Comparison of ENCODE assay signal across 6 cellular contexts in genomic region chr9:36175209-36175608, GRCh38. TPM values are rescaled to one million over a fixed set of nuclear protein-coding genes. Genes with fewer than 3 reads are reported as not detected.
"Had no signal": no experiment of that assay in that cellular context is flagged by ENCODE, and none has a peak within 500 bp of the region (broad histone marks: within the 10 kb centered on the region; RNA-seq: fewer than 3 reads in every experiment).

No MANE protein-coding gene starts in this region.

RNA-seq across cellular contexts. Expression of gene CCIN, which starts 6.0 kb away (rescaled TPM):
- total RNA-seq: suprapubic skin, tibial nerve, transverse colon, upper lobe of right lung, ureter, vagina had no signal
